ENCODE assay signal across 2 cellular contexts in the genomic region with DNA sequence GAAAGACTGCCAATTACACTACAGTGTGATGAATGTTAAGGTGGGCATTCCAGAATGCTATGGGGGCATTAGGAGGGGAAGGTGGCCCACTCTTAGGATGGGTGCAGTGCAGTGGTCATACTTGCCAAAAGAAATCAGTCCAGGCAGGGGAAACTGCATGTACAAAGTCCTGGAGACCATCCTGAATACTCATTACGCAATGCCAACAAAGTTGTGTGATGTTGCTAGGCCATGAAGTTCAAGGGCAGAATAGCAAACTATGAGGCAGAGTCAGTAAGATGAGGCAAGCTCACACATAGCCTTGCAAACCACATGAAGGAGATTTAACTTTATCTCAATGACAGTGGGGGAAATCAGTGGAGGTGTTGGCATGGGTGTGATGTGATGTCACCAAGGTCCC.
A peak's percentile ranks its signal among the peaks of the same experiment; 100 is the strongest.
TF ChIP-seq lines count a peak whose summit lies in the region.

No MANE protein-coding gene starts in this region.

TF ChIP-seq in HepG2, 621 proteins besides CTCF, POLR2A, EP300 and RAD21 (continued from another document and continues in another):
- TF ChIP-seq, protein P1, sequence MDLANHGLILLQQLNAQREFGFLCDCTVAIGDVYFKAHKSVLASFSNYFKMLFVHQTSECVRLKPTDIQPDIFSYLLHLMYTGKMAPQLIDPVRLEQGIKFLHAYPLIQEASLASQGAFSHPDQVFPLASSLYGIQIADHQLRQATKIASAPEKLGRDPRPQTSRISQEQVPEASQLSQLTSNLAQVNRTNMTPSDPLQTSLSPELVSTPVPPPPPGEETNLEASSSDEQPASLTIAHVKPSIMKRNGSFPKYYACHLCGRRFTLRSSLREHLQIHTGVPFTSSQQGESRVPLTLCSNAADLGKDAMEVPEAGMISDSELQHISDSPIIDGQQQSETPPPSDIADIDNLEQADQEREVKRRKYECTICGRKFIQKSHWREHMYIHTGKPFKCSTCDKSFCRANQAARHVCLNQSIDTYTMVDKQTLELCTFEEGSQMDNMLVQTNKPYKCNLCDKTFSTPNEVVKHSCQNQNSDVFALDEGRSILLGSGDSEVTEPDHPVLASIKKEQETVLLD (CRISPR knock-in tag; IDR thresholded peaks at IDR 0.05; ENCODE audit: low read depth) = no peak
- TF ChIP-seq SMC3 (IDR thresholded peaks at IDR 0.05; ENCODE audit: low read length) = peak; percentile 32; the same call in 1 of the 2 replicates
- no peak for TF ChIP-seq ZSCAN29 (CRISPR knock-in tag; conservative IDR thresholded peaks at IDR 0.05)
- TF ChIP-seq, protein P2, sequence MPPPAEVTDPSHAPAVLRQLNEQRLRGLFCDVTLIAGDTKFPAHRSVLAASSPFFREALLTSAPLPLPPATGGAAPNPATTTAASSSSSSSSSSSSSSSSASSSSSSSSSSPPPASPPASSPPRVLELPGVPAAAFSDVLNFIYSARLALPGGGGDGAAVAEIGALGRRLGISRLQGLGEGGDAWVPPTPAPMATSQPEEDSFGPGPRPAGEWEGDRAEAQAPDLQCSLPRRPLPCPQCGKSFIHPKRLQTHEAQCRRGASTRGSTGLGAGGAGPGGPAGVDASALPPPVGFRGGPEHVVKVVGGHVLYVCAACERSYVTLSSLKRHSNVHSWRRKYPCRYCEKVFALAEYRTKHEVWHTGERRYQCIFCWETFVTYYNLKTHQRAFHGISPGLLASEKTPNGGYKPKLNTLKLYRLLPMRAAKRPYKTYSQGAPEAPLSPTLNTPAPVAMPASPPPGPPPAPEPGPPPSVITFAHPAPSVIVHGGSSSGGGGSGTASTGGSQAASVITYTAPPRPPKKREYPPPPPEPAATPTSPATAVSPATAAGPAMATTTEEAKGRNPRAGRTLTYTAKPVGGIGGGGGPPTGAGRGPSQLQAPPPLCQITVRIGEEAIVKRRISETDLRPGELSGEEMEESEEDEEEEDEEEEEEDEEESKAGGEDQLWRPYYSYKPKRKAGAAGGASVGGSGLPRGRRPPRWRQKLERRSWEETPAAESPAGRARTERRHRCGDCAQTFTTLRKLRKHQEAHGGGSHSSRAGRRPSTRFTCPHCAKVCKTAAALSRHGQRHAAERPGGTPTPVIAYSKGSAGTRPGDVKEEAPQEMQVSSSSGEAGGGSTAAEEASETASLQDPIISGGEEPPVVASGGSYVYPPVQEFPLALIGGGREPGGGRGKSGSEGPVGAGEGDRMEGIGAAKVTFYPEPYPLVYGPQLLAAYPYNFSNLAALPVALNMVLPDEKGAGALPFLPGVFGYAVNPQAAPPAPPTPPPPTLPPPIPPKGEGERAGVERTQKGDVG (CRISPR knock-in tag; IDR thresholded peaks at IDR 0.05; ENCODE audit: borderline replicate concordance) = no peak
- TF ChIP-seq ZNF558 (CRISPR knock-in tag; IDR thresholded peaks at IDR 0.05; ENCODE audit: borderline replicate concordance) = no peak
- no peak for TF ChIP-seq TCF12 (IDR thresholded peaks at IDR 0.05)
- TF ChIP-seq TCF12 (CRISPR knock-in tag; IDR thresholded peaks at IDR 0.05) = no peak
- no peak for TF ChIP-seq LCORL (IDR thresholded peaks at IDR 0.05)
- TF ChIP-seq LCORL (CRISPR knock-in tag; IDR thresholded peaks at IDR 0.05) = 0 out of 2 replicates have a peak, but pooled peaks have one; percentile 61
- no peak for TF ChIP-seq ZNF75D (CRISPR knock-in tag; IDR thresholded peaks at IDR 0.05; ENCODE audit: borderline replicate concordance)
- peak; percentile 49 for TF ChIP-seq ATF7 (IDR thresholded peaks at IDR 0.05)
- no peak for TF ChIP-seq ATF7 (CRISPR knock-in tag; IDR thresholded peaks at IDR 0.05)
- no peak for TF ChIP-seq KLF15 (CRISPR knock-in tag; IDR thresholded peaks at IDR 0.05; ENCODE audit: borderline replicate concordance)
- TF ChIP-seq RFX1 (IDR thresholded peaks at IDR 0.05) = no peak
- TF ChIP-seq ZMYM3 (CRISPR knock-in tag; IDR thresholded peaks at IDR 0.05) = peak; percentile 55; the same call in 1 of the 2 replicates
- no peak for TF ChIP-seq ZNF446 (CRISPR knock-in tag; IDR thresholded peaks at IDR 0.05)
- TF ChIP-seq, protein P3, sequence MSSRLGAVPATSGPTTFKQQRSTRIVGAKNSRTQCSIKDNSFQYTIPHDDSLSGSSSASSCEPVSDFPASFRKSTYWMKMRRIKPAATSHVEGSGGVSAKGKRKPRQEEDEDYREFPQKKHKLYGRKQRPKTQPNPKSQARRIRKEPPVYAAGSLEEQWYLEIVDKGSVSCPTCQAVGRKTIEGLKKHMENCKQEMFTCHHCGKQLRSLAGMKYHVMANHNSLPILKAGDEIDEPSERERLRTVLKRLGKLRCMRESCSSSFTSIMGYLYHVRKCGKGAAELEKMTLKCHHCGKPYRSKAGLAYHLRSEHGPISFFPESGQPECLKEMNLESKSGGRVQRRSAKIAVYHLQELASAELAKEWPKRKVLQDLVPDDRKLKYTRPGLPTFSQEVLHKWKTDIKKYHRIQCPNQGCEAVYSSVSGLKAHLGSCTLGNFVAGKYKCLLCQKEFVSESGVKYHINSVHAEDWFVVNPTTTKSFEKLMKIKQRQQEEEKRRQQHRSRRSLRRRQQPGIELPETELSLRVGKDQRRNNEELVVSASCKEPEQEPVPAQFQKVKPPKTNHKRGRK (CRISPR knock-in tag; IDR thresholded peaks at IDR 0.05) = no peak
- no peak for TF ChIP-seq HHEX (CRISPR knock-in tag; IDR thresholded peaks at IDR 0.05)
- TF ChIP-seq, protein P4, sequence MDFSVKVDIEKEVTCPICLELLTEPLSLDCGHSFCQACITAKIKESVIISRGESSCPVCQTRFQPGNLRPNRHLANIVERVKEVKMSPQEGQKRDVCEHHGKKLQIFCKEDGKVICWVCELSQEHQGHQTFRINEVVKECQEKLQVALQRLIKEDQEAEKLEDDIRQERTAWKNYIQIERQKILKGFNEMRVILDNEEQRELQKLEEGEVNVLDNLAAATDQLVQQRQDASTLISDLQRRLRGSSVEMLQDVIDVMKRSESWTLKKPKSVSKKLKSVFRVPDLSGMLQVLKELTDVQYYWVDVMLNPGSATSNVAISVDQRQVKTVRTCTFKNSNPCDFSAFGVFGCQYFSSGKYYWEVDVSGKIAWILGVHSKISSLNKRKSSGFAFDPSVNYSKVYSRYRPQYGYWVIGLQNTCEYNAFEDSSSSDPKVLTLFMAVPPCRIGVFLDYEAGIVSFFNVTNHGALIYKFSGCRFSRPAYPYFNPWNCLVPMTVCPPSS (IDR thresholded peaks at IDR 0.05) = no peak
- TF ChIP-seq, protein P5, sequence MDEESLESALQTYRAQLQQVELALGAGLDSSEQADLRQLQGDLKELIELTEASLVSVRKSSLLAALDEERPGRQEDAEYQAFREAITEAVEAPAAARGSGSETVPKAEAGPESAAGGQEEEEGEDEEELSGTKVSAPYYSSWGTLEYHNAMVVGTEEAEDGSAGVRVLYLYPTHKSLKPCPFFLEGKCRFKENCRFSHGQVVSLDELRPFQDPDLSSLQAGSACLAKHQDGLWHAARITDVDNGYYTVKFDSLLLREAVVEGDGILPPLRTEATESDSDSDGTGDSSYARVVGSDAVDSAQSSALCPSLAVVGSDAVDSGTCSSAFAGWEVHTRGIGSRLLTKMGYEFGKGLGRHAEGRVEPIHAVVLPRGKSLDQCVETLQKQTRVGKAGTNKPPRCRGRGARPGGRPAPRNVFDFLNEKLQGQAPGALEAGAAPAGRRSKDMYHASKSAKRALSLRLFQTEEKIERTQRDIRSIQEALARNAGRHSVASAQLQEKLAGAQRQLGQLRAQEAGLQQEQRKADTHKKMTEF (CRISPR knock-in tag; IDR thresholded peaks at IDR 0.05) = peak; percentile 64; the same call in 1 of the 2 replicates
- TF ChIP-seq JUNB (CRISPR knock-in tag; IDR thresholded peaks at IDR 0.05; ENCODE audit: borderline replicate concordance) = no peak
- no peak for TF ChIP-seq NFKBIZ (CRISPR knock-in tag; IDR thresholded peaks at IDR 0.05)
- TF ChIP-seq ELF1 (CRISPR knock-in tag; IDR thresholded peaks at IDR 0.05) = 0 out of 2 replicates have a peak, but pooled peaks have one; percentile 13

TF ChIP-seq in SK-N-SH, 30 proteins besides CTCF, POLR2A, EP300 and RAD21 (continued from another document):
- TF ChIP-seq, protein P6, sequence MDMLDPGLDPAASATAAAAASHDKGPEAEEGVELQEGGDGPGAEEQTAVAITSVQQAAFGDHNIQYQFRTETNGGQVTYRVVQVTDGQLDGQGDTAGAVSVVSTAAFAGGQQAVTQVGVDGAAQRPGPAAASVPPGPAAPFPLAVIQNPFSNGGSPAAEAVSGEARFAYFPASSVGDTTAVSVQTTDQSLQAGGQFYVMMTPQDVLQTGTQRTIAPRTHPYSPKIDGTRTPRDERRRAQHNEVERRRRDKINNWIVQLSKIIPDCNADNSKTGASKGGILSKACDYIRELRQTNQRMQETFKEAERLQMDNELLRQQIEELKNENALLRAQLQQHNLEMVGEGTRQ (IDR thresholded peaks at IDR 0.05; ENCODE audit: borderline replicate concordance, low read depth, low read length) = no peak
- TF ChIP-seq, protein P7, sequence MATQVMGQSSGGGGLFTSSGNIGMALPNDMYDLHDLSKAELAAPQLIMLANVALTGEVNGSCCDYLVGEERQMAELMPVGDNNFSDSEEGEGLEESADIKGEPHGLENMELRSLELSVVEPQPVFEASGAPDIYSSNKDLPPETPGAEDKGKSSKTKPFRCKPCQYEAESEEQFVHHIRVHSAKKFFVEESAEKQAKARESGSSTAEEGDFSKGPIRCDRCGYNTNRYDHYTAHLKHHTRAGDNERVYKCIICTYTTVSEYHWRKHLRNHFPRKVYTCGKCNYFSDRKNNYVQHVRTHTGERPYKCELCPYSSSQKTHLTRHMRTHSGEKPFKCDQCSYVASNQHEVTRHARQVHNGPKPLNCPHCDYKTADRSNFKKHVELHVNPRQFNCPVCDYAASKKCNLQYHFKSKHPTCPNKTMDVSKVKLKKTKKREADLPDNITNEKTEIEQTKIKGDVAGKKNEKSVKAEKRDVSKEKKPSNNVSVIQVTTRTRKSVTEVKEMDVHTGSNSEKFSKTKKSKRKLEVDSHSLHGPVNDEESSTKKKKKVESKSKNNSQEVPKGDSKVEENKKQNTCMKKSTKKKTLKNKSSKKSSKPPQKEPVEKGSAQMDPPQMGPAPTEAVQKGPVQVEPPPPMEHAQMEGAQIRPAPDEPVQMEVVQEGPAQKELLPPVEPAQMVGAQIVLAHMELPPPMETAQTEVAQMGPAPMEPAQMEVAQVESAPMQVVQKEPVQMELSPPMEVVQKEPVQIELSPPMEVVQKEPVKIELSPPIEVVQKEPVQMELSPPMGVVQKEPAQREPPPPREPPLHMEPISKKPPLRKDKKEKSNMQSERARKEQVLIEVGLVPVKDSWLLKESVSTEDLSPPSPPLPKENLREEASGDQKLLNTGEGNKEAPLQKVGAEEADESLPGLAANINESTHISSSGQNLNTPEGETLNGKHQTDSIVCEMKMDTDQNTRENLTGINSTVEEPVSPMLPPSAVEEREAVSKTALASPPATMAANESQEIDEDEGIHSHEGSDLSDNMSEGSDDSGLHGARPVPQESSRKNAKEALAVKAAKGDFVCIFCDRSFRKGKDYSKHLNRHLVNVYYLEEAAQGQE (IDR thresholded peaks at IDR 0.05; ENCODE audit: low read depth, low read length) = no peak
- TF ChIP-seq TEAD4 (IDR thresholded peaks at IDR 0.05; ENCODE audit: borderline replicate concordance, insufficient read depth) (no peak), ELF1 (IDR thresholded peaks at IDR 0.05) (no peak), NFIC (IDR thresholded peaks at IDR 0.05; ENCODE audit: borderline replicate concordance) (no peak)
- TF ChIP-seq, protein P8, sequence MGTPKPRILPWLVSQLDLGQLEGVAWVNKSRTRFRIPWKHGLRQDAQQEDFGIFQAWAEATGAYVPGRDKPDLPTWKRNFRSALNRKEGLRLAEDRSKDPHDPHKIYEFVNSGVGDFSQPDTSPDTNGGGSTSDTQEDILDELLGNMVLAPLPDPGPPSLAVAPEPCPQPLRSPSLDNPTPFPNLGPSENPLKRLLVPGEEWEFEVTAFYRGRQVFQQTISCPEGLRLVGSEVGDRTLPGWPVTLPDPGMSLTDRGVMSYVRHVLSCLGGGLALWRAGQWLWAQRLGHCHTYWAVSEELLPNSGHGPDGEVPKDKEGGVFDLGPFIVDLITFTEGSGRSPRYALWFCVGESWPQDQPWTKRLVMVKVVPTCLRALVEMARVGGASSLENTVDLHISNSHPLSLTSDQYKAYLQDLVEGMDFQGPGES (IDR thresholded peaks at IDR 0.05; ENCODE audit: low read depth, low read length) = no peak
